Comparison of ENCODE assay signal across 7 cellular contexts in genomic region chr6:63352587-63353281, GRCh38. TPM values are rescaled to one million over a fixed set of nuclear protein-coding genes. Genes with fewer than 3 reads are reported as not detected.
DNase-seq lines count a peak whose midpoint lies in the region; ATAC-seq and TF ChIP-seq lines count a peak whose summit lies in the region.

No MANE protein-coding gene starts in this region.

- peak overlapping the region; percentile 40 for H2AFZ ChIP-seq in fibroblast of lung (ENCODE audit: low read length)
- H2AFZ ChIP-seq in osteoblast (ENCODE audit: low read length), result peak overlapping the region; percentile 47

- TF ChIP-seq CTCF in fibroblast of lung (conservative IDR thresholded peaks at IDR 0.05 in 1 of 2, IDR thresholded peaks at IDR 0.05 in 1 of 2; ENCODE audit: low read depth in 1 of 2, low read length in 2 of 2), result peak; percentile 57 to 73
- peak; percentile 64 for TF ChIP-seq CTCF in osteoblast (IDR thresholded peaks at IDR 0.05; ENCODE audit: extremely low read depth, low read depth, low read length)

- peak; percentile 96 for ATAC-seq in GM19035 (IDR thresholded peaks at IDR 0.05; ENCODE audit: unreplicated experiment)
- peak; percentile 89 for ATAC-seq in HG03097 (IDR thresholded peaks at IDR 0.05; ENCODE audit: low FRiP score, unreplicated experiment)

- H3K9ac ChIP-seq in fibroblast of lung (ENCODE audit: insufficient read depth, low read length), result no peak overlapping the region

- H3K36me3 ChIP-seq in fibroblast of lung (ENCODE audit: control insufficient read depth, insufficient read depth, low read length), result no peaks in the 10 kb centered on the region
- no peaks in the 10 kb centered on the region for H3K36me3 ChIP-seq in osteoblast (ENCODE audit: insufficient read depth, low read length)

- H4K20me1 ChIP-seq in fibroblast of lung (ENCODE audit: control insufficient read depth, extremely low read depth, insufficient read depth, low read length) (no peaks in the 10 kb centered on the region), osteoblast (ENCODE audit: insufficient read depth, low read length) (no peaks in the 10 kb centered on the region)

- H3K27ac ChIP-seq in fibroblast of lung (ENCODE audit: insufficient read depth, low read length), result peak overlapping the region; percentile 17
- no peak overlapping the region for H3K27ac ChIP-seq in osteoblast (ENCODE audit: low read depth, low read length)

- H3K4me1 ChIP-seq in fibroblast of lung (ENCODE audit: control insufficient read depth, extremely low read depth, insufficient read depth, low read length) (peaks cover 11% of the 10 kb centered on the region), osteoblast (ENCODE audit: insufficient read depth, low read length) (peaks cover 12% of the 10 kb centered on the region)

- H3K79me2 ChIP-seq in fibroblast of lung (ENCODE audit: control insufficient read depth, insufficient read depth, low read length), result no peaks in the 10 kb centered on the region
- no peaks in the 10 kb centered on the region for H3K79me2 ChIP-seq in osteoblast (ENCODE audit: insufficient read depth, low read length)

- peak overlapping the region in 2 of 4 experiments; percentile 4 to 27 for H3K4me3 ChIP-seq in fibroblast of lung (replicated peaks in 1 of 4; ENCODE audit: control extremely low read depth in 1 of 4, insufficient read depth in 1 of 4, low read depth in 3 of 4, low read length in 4 of 4)
- H3K4me3 ChIP-seq in osteoblast (ENCODE audit: insufficient read depth, low read length), result peak overlapping the region; percentile 8

- DNase-seq in EH (ENCODE audit: low read depth) (peak; percentile 16), RKO (ENCODE audit: low spot score) (peak; percentile 39), fibroblast of lung (ENCODE audit: low read depth in 2 of 2) (peak; percentile 23 to 69), osteoblast (ENCODE audit: insufficient read length, low spot score, missing footprints) (no peak), NCI-H1092 treated with DMSO at 0.1 percent for 48 hours (lab: John Stamatoyannopoulos, UW) (no peak)

- no peaks in the 10 kb centered on the region for H3K27me3 ChIP-seq in fibroblast of lung (ENCODE audit: control insufficient read depth, insufficient read depth, low read length)
- H3K27me3 ChIP-seq in osteoblast (ENCODE audit: insufficient read depth, low read length), result no peaks in the 10 kb centered on the region

- H3K9me3 ChIP-seq in fibroblast of lung (ENCODE audit: control insufficient read depth, insufficient read depth, low read depth, low read length), result no peaks in the 10 kb centered on the region
- no peaks in the 10 kb centered on the region for H3K9me3 ChIP-seq in osteoblast (ENCODE audit: low read depth, low read length)

- H3K4me2 ChIP-seq in fibroblast of lung (ENCODE audit: extremely low read depth, insufficient read depth, low read length), result peak overlapping the region; percentile 77
- H3K4me2 ChIP-seq in osteoblast (ENCODE audit: insufficient read depth, low read length), result peak overlapping the region; percentile 64

RNA-seq across cellular contexts. Expression of gene LGSN, which starts 33.0 kb away (rescaled TPM):
- total RNA-seq in fibroblast of lung, result under 0.01 TPM in 1 of 2 replicates, not detected in the other
- not detected in 2 replicates for polyA plus RNA-seq in fibroblast of lung
- polyA plus RNA-seq in fibroblast of lung (2012), result not detected in 2 replicates
- polyA minus RNA-seq in fibroblast of lung (ENCODE audit: low replicate concordance), result not detected in 2 replicates
- not detected in 2 replicates for total RNA-seq in osteoblast

Comparison
In these comparisons a context has a peak if more than half of its experiments do, and no peak if none do; other contexts are left out.
1. DNase-seq: peak in EH (single experiment), RKO (single experiment) and fibroblast of lung (2 of 2); none in osteoblast (single experiment) and NCI-H1092 treated with DMSO at 0.1 percent for 48 hours (single experiment).